ENCODE assay signal across 19 cellular contexts in the genomic region with DNA sequence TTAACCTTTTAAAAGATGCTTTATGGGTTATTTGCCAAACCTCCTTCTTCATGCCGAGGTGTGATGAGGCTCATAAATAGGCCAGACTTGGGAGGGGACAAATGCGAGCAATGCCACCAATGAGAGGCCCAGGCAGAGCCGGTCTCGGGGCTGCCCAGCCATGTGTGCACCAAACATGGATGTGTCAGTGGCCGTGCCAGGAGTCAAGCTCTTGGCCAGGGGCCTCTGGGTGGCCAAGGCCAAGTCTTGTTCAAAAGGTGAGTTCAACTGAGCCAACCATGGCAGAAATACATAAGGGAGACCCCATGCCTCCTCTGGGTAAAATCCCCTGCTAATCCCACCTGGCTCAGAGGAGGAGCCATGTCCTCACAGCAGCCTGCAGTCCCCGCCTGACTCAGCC. TPM values are rescaled to one million over a fixed set of nuclear protein-coding genes. Genes with fewer than 3 reads are reported as not detected.
A peak's percentile ranks its signal among the peaks of the same experiment; 100 is the strongest.
DNase-seq lines count a peak whose midpoint lies in the region; ATAC-seq and TF ChIP-seq lines count a peak whose summit lies in the region.
"Had no signal": no experiment of that assay in that cellular context is flagged by ENCODE, and none has a peak within 500 bp of the region (broad histone marks: within the 10 kb centered on the region; RNA-seq: fewer than 3 reads in every experiment).

No MANE protein-coding gene starts in this region.

- H3K9me3 ChIP-seq in osteoblast (ENCODE audit: low read depth, low read length) = peaks cover 3% of the 10 kb centered on the region
- H3K9me3 ChIP-seq: HAP-1 had no signal

- H3K27me3 ChIP-seq in osteoblast (ENCODE audit: insufficient read depth, low read length) = peaks cover 31% of the 10 kb centered on the region
- H3K27me3 ChIP-seq: BLaER1 treated with 17β-estradiol and CSF1 and Interleukin-3, amounts not matched to agents 10 nM and 100 nM had no signal

- H4K20me1 ChIP-seq in osteoblast (ENCODE audit: insufficient read depth, low read length) = no peaks in the 10 kb centered on the region
- H4K20me1 ChIP-seq: BLaER1 treated with 17β-estradiol and CSF1 and Interleukin-3, amounts not matched to agents 10 nM and 100 nM had no signal

- peaks cover 2% of the 10 kb centered on the region for H3K36me3 Mint-ChIP-seq in activated naive CD8-positive, alpha-beta T cell treated with anti-CD3 and anti-CD28 coated beads, Interleukin-2, amount 10 ng/mL, durations not matched to agents 7 days and 5 days
- H3K36me3 Mint-ChIP-seq in activated naive CD8-positive, alpha-beta T cell treated with anti-CD3 and anti-CD28 coated beads, Interleukin-2, amount 50 U/mL, for 24 hours (ENCODE audit: low read depth) = peaks cover 3% of the 10 kb centered on the region
- no peaks in the 10 kb centered on the region for H3K36me3 Mint-ChIP-seq in activated T-helper 1 cell treated with anti-CD3 and anti-CD28 coated beads, Interleukin-12 subunit alpha, Interleukin-12 subunit beta, Interleukin-2, Interleukin-4 antibody, amounts not matched to agents 30 ng/mL and 10 ng/mL and 1 ng/mL, durations not matched to agents 14 hours and 24 hours and 36 hours (ENCODE audit: low read depth)
- no peaks in the 10 kb centered on the region for H3K36me3 Mint-ChIP-seq in activated CD4-positive, alpha-beta T cell treated with anti-CD3 and anti-CD28 coated beads for 36 hours (ENCODE audit: low read depth)
- H3K36me3 Mint-ChIP-seq: CD8-positive, alpha-beta T cell had no signal

- no peak for ATAC-seq in activated naive CD8-positive, alpha-beta T cell treated with anti-CD3 and anti-CD28 coated beads, Interleukin-2, amount 10 ng/mL, durations not matched to agents 7 days and 5 days (ENCODE audit: low read depth)
- no peak for ATAC-seq in activated naive CD8-positive, alpha-beta T cell treated with anti-CD3 and anti-CD28 coated beads, Interleukin-2, amount 50 U/mL, for 24 hours
- no peak for ATAC-seq in HG03521 (IDR thresholded peaks at IDR 0.05; ENCODE audit: unreplicated experiment)
- ATAC-seq in activated CD4-positive, alpha-beta T cell treated with anti-CD3 and anti-CD28 coated beads for 36 hours = no peak
- ATAC-seq: A549; CD8-positive, alpha-beta T cell had no signal

- no peak for TF ChIP-seq CTCF in osteoblast (IDR thresholded peaks at IDR 0.05; ENCODE audit: extremely low read depth, low read depth, low read length)

- no peak overlapping the region for H3K4me2 ChIP-seq in osteoblast (ENCODE audit: insufficient read depth, low read length)
- H3K4me2 ChIP-seq: A549; BLaER1 treated with 17β-estradiol and CSF1 and Interleukin-3, amounts not matched to agents 10 nM and 100 nM had no signal

- H3K4me1 ChIP-seq in osteoblast (ENCODE audit: insufficient read depth, low read length) = no peaks in the 10 kb centered on the region
- H3K4me1 ChIP-seq: HAP-1 had no signal

- no peaks in the 10 kb centered on the region for H3K79me2 ChIP-seq in osteoblast (ENCODE audit: insufficient read depth, low read length)

- H3K27me3 Mint-ChIP-seq in activated naive CD8-positive, alpha-beta T cell treated with anti-CD3 and anti-CD28 coated beads, Interleukin-2, amount 10 ng/mL, durations not matched to agents 7 days and 5 days = peaks cover 24% of the 10 kb centered on the region
- H3K27me3 Mint-ChIP-seq in activated naive CD8-positive, alpha-beta T cell treated with anti-CD3 and anti-CD28 coated beads, Interleukin-2, amount 50 U/mL, for 24 hours = peaks cover 12% of the 10 kb centered on the region
- H3K27me3 Mint-ChIP-seq in activated T-helper 1 cell treated with anti-CD3 and anti-CD28 coated beads, Interleukin-12 subunit alpha, Interleukin-12 subunit beta, Interleukin-2, Interleukin-4 antibody, amounts not matched to agents 30 ng/mL and 10 ng/mL and 1 ng/mL, durations not matched to agents 14 hours and 24 hours and 36 hours (ENCODE audit: insufficient read depth) = peaks cover 16% of the 10 kb centered on the region
- H3K27me3 Mint-ChIP-seq in activated CD4-positive, alpha-beta T cell treated with anti-CD3 and anti-CD28 coated beads for 36 hours = peaks cover 10% of the 10 kb centered on the region

- H3K9me3 Mint-ChIP-seq in activated naive CD8-positive, alpha-beta T cell treated with anti-CD3 and anti-CD28 coated beads, Interleukin-2, amount 10 ng/mL, durations not matched to agents 7 days and 5 days = peaks cover 5% of the 10 kb centered on the region
- H3K9me3 Mint-ChIP-seq in activated naive CD8-positive, alpha-beta T cell treated with anti-CD3 and anti-CD28 coated beads, Interleukin-2, amount 50 U/mL, for 24 hours = peaks cover 7% of the 10 kb centered on the region
- H3K9me3 Mint-ChIP-seq in activated T-helper 1 cell treated with anti-CD3 and anti-CD28 coated beads, Interleukin-12 subunit alpha, Interleukin-12 subunit beta, Interleukin-2, Interleukin-4 antibody, amounts not matched to agents 30 ng/mL and 10 ng/mL and 1 ng/mL, durations not matched to agents 14 hours and 24 hours and 36 hours = peaks cover 10% of the 10 kb centered on the region
- H3K9me3 Mint-ChIP-seq in activated CD4-positive, alpha-beta T cell treated with anti-CD3 and anti-CD28 coated beads for 36 hours (ENCODE audit: low read depth) = peaks cover 8% of the 10 kb centered on the region
- H3K9me3 Mint-ChIP-seq: CD8-positive, alpha-beta T cell had no signal

- intact Hi-C loops in activated T-helper 1 cell treated with anti-CD3 and anti-CD28 coated beads, Interleukin-12 subunit alpha, Interleukin-12 subunit beta, Interleukin-2, Interleukin-4 antibody, amounts not matched to agents 30 ng/mL and 10 ng/mL and 1 ng/mL, durations not matched to agents 14 hours and 24 hours and 36 hours (cut with micrococcal nuclease) = no loop called here
- intact Hi-C loops in activated CD4-positive, alpha-beta T cell treated with anti-CD3 and anti-CD28 coated beads for 36 hours (cut with DNase I, micrococcal nuclease) = no loop called here

- POLR2A ChIA-PET in activated naive CD8-positive, alpha-beta T cell treated with anti-CD3 and anti-CD28 coated beads, Interleukin-2, amount 10 ng/mL, durations not matched to agents 7 days and 5 days (lab: Charles Lee) = no interaction called here
- POLR2A ChIA-PET in activated CD4-positive, alpha-beta T cell treated with anti-CD3 and anti-CD28 coated beads for 36 hours (lab: Charles Lee) = no interaction called here

- no peak overlapping the region for H3K4me3 Mint-ChIP-seq in activated naive CD8-positive, alpha-beta T cell treated with anti-CD3 and anti-CD28 coated beads, Interleukin-2, amount 10 ng/mL, durations not matched to agents 7 days and 5 days
- H3K4me3 Mint-ChIP-seq in activated naive CD8-positive, alpha-beta T cell treated with anti-CD3 and anti-CD28 coated beads, Interleukin-2, amount 50 U/mL, for 24 hours = no peak overlapping the region
- no peak overlapping the region for H3K4me3 Mint-ChIP-seq in activated T-helper 1 cell treated with anti-CD3 and anti-CD28 coated beads, Interleukin-12 subunit alpha, Interleukin-12 subunit beta, Interleukin-2, Interleukin-4 antibody, amounts not matched to agents 30 ng/mL and 10 ng/mL and 1 ng/mL, durations not matched to agents 14 hours and 24 hours and 36 hours
- no peak overlapping the region for H3K4me3 Mint-ChIP-seq in activated CD4-positive, alpha-beta T cell treated with anti-CD3 and anti-CD28 coated beads for 36 hours
- H3K4me3 Mint-ChIP-seq: CD8-positive, alpha-beta T cell had no signal

- H3K4me3 ChIP-seq in osteoblast (ENCODE audit: insufficient read depth, low read length) = no peak overlapping the region
- H3K4me3 ChIP-seq: A549; BLaER1 treated with 17β-estradiol and CSF1 and Interleukin-3, amounts not matched to agents 10 nM and 100 nM; GM23248; HAP-1 had no signal

- H2AFZ ChIP-seq in osteoblast (ENCODE audit: low read length) = no peak overlapping the region
- H2AFZ ChIP-seq: GM23248 had no signal

- peaks cover 6% of the 10 kb centered on the region for H3K4me1 Mint-ChIP-seq in activated naive CD8-positive, alpha-beta T cell treated with anti-CD3 and anti-CD28 coated beads, Interleukin-2, amount 10 ng/mL, durations not matched to agents 7 days and 5 days
- H3K4me1 Mint-ChIP-seq in activated naive CD8-positive, alpha-beta T cell treated with anti-CD3 and anti-CD28 coated beads, Interleukin-2, amount 50 U/mL, for 24 hours = peaks cover 2% of the 10 kb centered on the region
- peaks cover 5% of the 10 kb centered on the region for H3K4me1 Mint-ChIP-seq in activated T-helper 1 cell treated with anti-CD3 and anti-CD28 coated beads, Interleukin-12 subunit alpha, Interleukin-12 subunit beta, Interleukin-2, Interleukin-4 antibody, amounts not matched to agents 30 ng/mL and 10 ng/mL and 1 ng/mL, durations not matched to agents 14 hours and 24 hours and 36 hours (ENCODE audit: low read depth)
- no peaks in the 10 kb centered on the region for H3K4me1 Mint-ChIP-seq in activated CD4-positive, alpha-beta T cell treated with anti-CD3 and anti-CD28 coated beads for 36 hours

- peak; percentile 19 for DNase-seq in activated naive CD8-positive, alpha-beta T cell treated with anti-CD3 and anti-CD28 coated beads, Interleukin-2, amount 10 ng/mL, durations not matched to agents 7 days and 5 days
- DNase-seq in activated naive CD8-positive, alpha-beta T cell treated with anti-CD3 and anti-CD28 coated beads, Interleukin-2, amount 50 U/mL, for 24 hours = no peak
- DNase-seq in cerebellum (ENCODE audit: low spot score) (peak; percentile 64), osteoblast (ENCODE audit: insufficient read length, low spot score, missing footprints) (peak; percentile 69), inferior parietal cortex (ENCODE audit: extremely low spot score) (no peak)
- no peak for DNase-seq in activated T-helper 1 cell treated with anti-CD3 and anti-CD28 coated beads, Interleukin-12 subunit alpha, Interleukin-12 subunit beta, Interleukin-2, Interleukin-4 antibody, amounts not matched to agents 30 ng/mL and 10 ng/mL and 1 ng/mL, durations not matched to agents 14 hours and 24 hours and 36 hours (ENCODE audit: low spot score)
- no peak for DNase-seq in activated CD4-positive, alpha-beta T cell treated with anti-CD3 and anti-CD28 coated beads for 36 hours
- DNase-seq: Calu3; CD8-positive, alpha-beta T cell; DMS79 treated with DMSO at 0.1 percent for 48 hours; GM23248 had no signal

- no peak overlapping the region for H3K27ac Mint-ChIP-seq in activated naive CD8-positive, alpha-beta T cell treated with anti-CD3 and anti-CD28 coated beads, Interleukin-2, amount 10 ng/mL, durations not matched to agents 7 days and 5 days
- no peak overlapping the region for H3K27ac Mint-ChIP-seq in activated naive CD8-positive, alpha-beta T cell treated with anti-CD3 and anti-CD28 coated beads, Interleukin-2, amount 50 U/mL, for 24 hours
- H3K27ac Mint-ChIP-seq in activated T-helper 1 cell treated with anti-CD3 and anti-CD28 coated beads, Interleukin-12 subunit alpha, Interleukin-12 subunit beta, Interleukin-2, Interleukin-4 antibody, amounts not matched to agents 30 ng/mL and 10 ng/mL and 1 ng/mL, durations not matched to agents 14 hours and 24 hours and 36 hours = no peak overlapping the region
- no peak overlapping the region for H3K27ac Mint-ChIP-seq in activated CD4-positive, alpha-beta T cell treated with anti-CD3 and anti-CD28 coated beads for 36 hours
- H3K27ac Mint-ChIP-seq: CD8-positive, alpha-beta T cell had no signal

- CTCF ChIA-PET in activated CD4-positive, alpha-beta T cell treated with anti-CD3 and anti-CD28 coated beads for 36 hours (lab: Charles Lee) = no interaction called here

- no peak overlapping the region for H3K27ac ChIP-seq in osteoblast (ENCODE audit: low read depth, low read length)
- H3K27ac ChIP-seq: 22Rv1; A549; BLaER1 treated with 17β-estradiol and CSF1 and Interleukin-3, amounts not matched to agents 10 nM and 100 nM; GM23248; HL-60 had no signal

- no peaks in the 10 kb centered on the region for H3K36me3 ChIP-seq in osteoblast (ENCODE audit: insufficient read depth, low read length)
- H3K36me3 ChIP-seq: BLaER1 treated with 17β-estradiol and CSF1 and Interleukin-3, amounts not matched to agents 10 nM and 100 nM; HAP-1 had no signal

RNA-seq across cellular contexts. Expression of gene LCN15, which starts 10.9 kb away (rescaled TPM):
- total RNA-seq in activated naive CD8-positive, alpha-beta T cell treated with anti-CD3 and anti-CD28 coated beads, Interleukin-2, amount 10 ng/mL, durations not matched to agents 7 days and 5 days = not detected
- total RNA-seq in cerebellum = not detected
- not detected in 2 replicates for total RNA-seq in osteoblast
- total RNA-seq in activated T-helper 1 cell treated with anti-CD3 and anti-CD28 coated beads, Interleukin-12 subunit alpha, Interleukin-12 subunit beta, Interleukin-2, Interleukin-4 antibody, amounts not matched to agents 30 ng/mL and 10 ng/mL and 1 ng/mL, durations not matched to agents 14 hours and 24 hours and 36 hours = not detected in 2 replicates
- total RNA-seq in activated CD4-positive, alpha-beta T cell treated with anti-CD3 and anti-CD28 coated beads for 36 hours = not detected
- total RNA-seq: Calu3; CD8-positive, alpha-beta T cell; GM23248; H4; HT1080 had no signal

RNA-seq across cellular contexts. Expression of gene TMEM141, which starts 16.0 kb away (rescaled TPM):
- 10 to 100 TPM; 37.5 to 43.6 TPM for total RNA-seq in activated naive CD8-positive, alpha-beta T cell treated with anti-CD3 and anti-CD28 coated beads, Interleukin-2, amount 10 ng/mL, durations not matched to agents 7 days and 5 days
- total RNA-seq in cerebellum (14.7 TPM), osteoblast (31.8 and 39.8 TPM in 2 replicates)
- 37.2 and 39.0 TPM in 2 replicates for total RNA-seq in activated T-helper 1 cell treated with anti-CD3 and anti-CD28 coated beads, Interleukin-12 subunit alpha, Interleukin-12 subunit beta, Interleukin-2, Interleukin-4 antibody, amounts not matched to agents 30 ng/mL and 10 ng/mL and 1 ng/mL, durations not matched to agents 14 hours and 24 hours and 36 hours
- 10 to 100 TPM; 30.9 to 47.1 TPM for total RNA-seq in activated CD4-positive, alpha-beta T cell treated with anti-CD3 and anti-CD28 coated beads for 36 hours

RNA-seq across cellular contexts. Expression of gene LCN8, which starts 17.1 kb away (rescaled TPM):
- total RNA-seq in activated naive CD8-positive, alpha-beta T cell treated with anti-CD3 and anti-CD28 coated beads, Interleukin-2, amount 10 ng/mL, durations not matched to agents 7 days and 5 days = not detected
- total RNA-seq in cerebellum (not detected), osteoblast (not detected in 2 replicates)
- not detected in 2 replicates for total RNA-seq in activated T-helper 1 cell treated with anti-CD3 and anti-CD28 coated beads, Interleukin-12 subunit alpha, Interleukin-12 subunit beta, Interleukin-2, Interleukin-4 antibody, amounts not matched to agents 30 ng/mL and 10 ng/mL and 1 ng/mL, durations not matched to agents 14 hours and 24 hours and 36 hours
- not detected for total RNA-seq in activated CD4-positive, alpha-beta T cell treated with anti-CD3 and anti-CD28 coated beads for 36 hours
- total RNA-seq: Calu3; CD8-positive, alpha-beta T cell; GM23248; H4; HT1080 had no signal

RNA-seq across cellular contexts. Expression of gene CCDC183, which starts 20.9 kb away (rescaled TPM):
- total RNA-seq in activated naive CD8-positive, alpha-beta T cell treated with anti-CD3 and anti-CD28 coated beads, Interleukin-2, amount 10 ng/mL, durations not matched to agents 7 days and 5 days = 1 to 10 TPM; 1.7 to 2.2 TPM
- total RNA-seq in cerebellum = 1.7 TPM
- total RNA-seq in osteoblast = under 0.01 TPM in 1 of 2 replicates, not detected in the other
- total RNA-seq in activated T-helper 1 cell treated with anti-CD3 and anti-CD28 coated beads, Interleukin-12 subunit alpha, Interleukin-12 subunit beta, Interleukin-2, Interleukin-4 antibody, amounts not matched to agents 30 ng/mL and 10 ng/mL and 1 ng/mL, durations not matched to agents 14 hours and 24 hours and 36 hours = 0.52 TPM in 1 of 2 replicates, not detected in the other
- under 1 TPM; 0.47 to 0.55 TPM for total RNA-seq in activated CD4-positive, alpha-beta T cell treated with anti-CD3 and anti-CD28 coated beads for 36 hours
- total RNA-seq: H4, HT1080 had no signal

RNA-seq across cellular contexts. Expression of gene LCN6, which starts 26.9 kb away (rescaled TPM):
- total RNA-seq in activated naive CD8-positive, alpha-beta T cell treated with anti-CD3 and anti-CD28 coated beads, Interleukin-2, amount 10 ng/mL, durations not matched to agents 7 days and 5 days = not detected
- not detected for total RNA-seq in cerebellum
- total RNA-seq in osteoblast = not detected in 2 replicates
- not detected in 2 replicates for total RNA-seq in activated T-helper 1 cell treated with anti-CD3 and anti-CD28 coated beads, Interleukin-12 subunit alpha, Interleukin-12 subunit beta, Interleukin-2, Interleukin-4 antibody, amounts not matched to agents 30 ng/mL and 10 ng/mL and 1 ng/mL, durations not matched to agents 14 hours and 24 hours and 36 hours
- total RNA-seq in activated CD4-positive, alpha-beta T cell treated with anti-CD3 and anti-CD28 coated beads for 36 hours = not detected
- total RNA-seq: Calu3; CD8-positive, alpha-beta T cell; GM23248; H4; HT1080 had no signal

Comparison
In these comparisons a context has a peak if more than half of its experiments do, and no peak if none do; other contexts are left out.
1. DNase-seq: peak in activated naive CD8-positive, alpha-beta T cell treated with anti-CD3 and anti-CD28 coated beads, Interleukin-2, amount 10 ng/mL, durations not matched to agents 7 days and 5 days (single experiment), cerebellum (single experiment) and osteoblast (single experiment); none in activated naive CD8-positive, alpha-beta T cell treated with anti-CD3 and anti-CD28 coated beads, Interleukin-2, amount 50 U/mL, for 24 hours (single experiment), inferior parietal cortex (single experiment), activated T-helper 1 cell treated with anti-CD3 and anti-CD28 coated beads, Interleukin-12 subunit alpha, Interleukin-12 subunit beta, Interleukin-2, Interleukin-4 antibody, amounts not matched to agents 30 ng/mL and 10 ng/mL and 1 ng/mL, durations not matched to agents 14 hours and 24 hours and 36 hours (single experiment) and activated CD4-positive, alpha-beta T cell treated with anti-CD3 and anti-CD28 coated beads for 36 hours (single experiment).